Comparison of ENCODE assay signal across 1 cellular context in genomic region chr2:20179755-20180594, GRCh38.
TF ChIP-seq lines count a peak whose summit lies in the region.

No MANE protein-coding gene starts in this region.

TF ChIP-seq in HepG2, 621 proteins besides CTCF, POLR2A, EP300 and RAD21 (continued from another document and continues in another):
- TF ChIP-seq CC2D1A (CRISPR knock-in tag; IDR thresholded peaks at IDR 0.05) (no peak), CCAR2 (optimal IDR thresholded peaks at IDR 0.05; ENCODE audit: low read depth, low read length) (no peak), AHR (CRISPR knock-in tag; IDR thresholded peaks at IDR 0.05) (no peak), ARNTL (CRISPR knock-in tag; IDR thresholded peaks at IDR 0.05) (peak; percentile 14; the same call in 1 of the 2 replicates), ARID4A (CRISPR knock-in tag; IDR thresholded peaks at IDR 0.05; ENCODE audit: borderline replicate concordance) (peak; percentile 38; the same call in 1 of the 2 replicates), ZNF570 (CRISPR knock-in tag; IDR thresholded peaks at IDR 0.05; ENCODE audit: borderline replicate concordance) (no peak), ZNF143 (CRISPR knock-in tag; IDR thresholded peaks at IDR 0.05) (no peak), MEIS1 (CRISPR knock-in tag; IDR thresholded peaks at IDR 0.05; ENCODE audit: borderline replicate concordance) (no peak), DNMT1 (CRISPR knock-in tag; IDR thresholded peaks at IDR 0.05) (no peak), SNRNP70 (IDR thresholded peaks at IDR 0.05; ENCODE audit: low read depth, low read length) (no peak), ZNF354B (CRISPR knock-in tag; IDR thresholded peaks at IDR 0.05) (peak; percentile 89), NFIB (CRISPR knock-in tag; IDR thresholded peaks at IDR 0.05; ENCODE audit: borderline replicate concordance) (no peak), ZNF512B (CRISPR knock-in tag; IDR thresholded peaks at IDR 0.05; ENCODE audit: borderline replicate concordance) (no peak), ZNF34 (CRISPR knock-in tag; IDR thresholded peaks at IDR 0.05; ENCODE audit: borderline replicate concordance) (no peak), BRCA1 (CRISPR knock-in tag; IDR thresholded peaks at IDR 0.05) (no peak), CREB3 (CRISPR knock-in tag; IDR thresholded peaks at IDR 0.05) (no peak), BHLHE40 (IDR thresholded peaks at IDR 0.05; ENCODE audit: low read length) (0 out of 2 replicates have a peak, but pooled peaks have one; percentile 31), MED1 (CRISPR knock-in tag; IDR thresholded peaks at IDR 0.05) (peak; percentile 68), DMTF1 (CRISPR knock-in tag; IDR thresholded peaks at IDR 0.05) (no peak), ZKSCAN8 (CRISPR knock-in tag; IDR thresholded peaks at IDR 0.05; ENCODE audit: borderline replicate concordance) (no peak), ZFP36L2 (CRISPR knock-in tag; IDR thresholded peaks at IDR 0.05) (no peak), ZNF205 (CRISPR knock-in tag; IDR thresholded peaks at IDR 0.05) (0 out of 2 replicates have a peak, but pooled peaks have one; percentile 13), HCFC1 (IDR thresholded peaks at IDR 0.05; ENCODE audit: low read depth, low read length) (no peak), TFE3 (CRISPR knock-in tag; IDR thresholded peaks at IDR 0.05) (0 out of 2 replicates have a peak, but pooled peaks have one; percentile 47), IRF1 (CRISPR knock-in tag; IDR thresholded peaks at IDR 0.05; ENCODE audit: low read depth) (no peak), ZNF281 (CRISPR knock-in tag; IDR thresholded peaks at IDR 0.05; ENCODE audit: borderline replicate concordance) (peak; percentile 27; the same call in 1 of the 2 replicates), CEBPG (CRISPR knock-in tag; IDR thresholded peaks at IDR 0.05) (peak; percentile 83), NFRKB (IDR thresholded peaks at IDR 0.05) (no peak), ZFP36L1 (CRISPR knock-in tag; IDR thresholded peaks at IDR 0.05) (0 out of 2 replicates have a peak, but pooled peaks have one; percentile 11), NR2F1 (CRISPR knock-in tag; IDR thresholded peaks at IDR 0.05) (0 out of 4 replicates have a peak, but pooled peaks of 1 of the 2 experiments have one; percentile 7), SMC3 (IDR thresholded peaks at IDR 0.05; ENCODE audit: low read length) (no peak), SP2 (CRISPR knock-in tag; IDR thresholded peaks at IDR 0.05) (no peak)
- TF ChIP-seq, protein P1, sequence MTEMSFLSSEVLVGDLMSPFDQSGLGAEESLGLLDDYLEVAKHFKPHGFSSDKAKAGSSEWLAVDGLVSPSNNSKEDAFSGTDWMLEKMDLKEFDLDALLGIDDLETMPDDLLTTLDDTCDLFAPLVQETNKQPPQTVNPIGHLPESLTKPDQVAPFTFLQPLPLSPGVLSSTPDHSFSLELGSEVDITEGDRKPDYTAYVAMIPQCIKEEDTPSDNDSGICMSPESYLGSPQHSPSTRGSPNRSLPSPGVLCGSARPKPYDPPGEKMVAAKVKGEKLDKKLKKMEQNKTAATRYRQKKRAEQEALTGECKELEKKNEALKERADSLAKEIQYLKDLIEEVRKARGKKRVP (CRISPR knock-in tag; IDR thresholded peaks at IDR 0.05), result no peak
- TF ChIP-seq, protein P2, sequence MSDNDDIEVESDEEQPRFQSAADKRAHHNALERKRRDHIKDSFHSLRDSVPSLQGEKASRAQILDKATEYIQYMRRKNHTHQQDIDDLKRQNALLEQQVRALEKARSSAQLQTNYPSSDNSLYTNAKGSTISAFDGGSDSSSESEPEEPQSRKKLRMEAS (IDR thresholded peaks at IDR 0.05), result peak; percentile 81
- TF ChIP-seq, protein P3, sequence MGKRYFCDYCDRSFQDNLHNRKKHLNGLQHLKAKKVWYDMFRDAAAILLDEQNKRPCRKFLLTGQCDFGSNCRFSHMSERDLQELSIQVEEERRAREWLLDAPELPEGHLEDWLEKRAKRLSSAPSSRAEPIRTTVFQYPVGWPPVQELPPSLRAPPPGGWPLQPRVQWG (CRISPR knock-in tag; IDR thresholded peaks at IDR 0.05; ENCODE audit: borderline replicate concordance, low read depth), result no peak
- TF ChIP-seq, protein P4, sequence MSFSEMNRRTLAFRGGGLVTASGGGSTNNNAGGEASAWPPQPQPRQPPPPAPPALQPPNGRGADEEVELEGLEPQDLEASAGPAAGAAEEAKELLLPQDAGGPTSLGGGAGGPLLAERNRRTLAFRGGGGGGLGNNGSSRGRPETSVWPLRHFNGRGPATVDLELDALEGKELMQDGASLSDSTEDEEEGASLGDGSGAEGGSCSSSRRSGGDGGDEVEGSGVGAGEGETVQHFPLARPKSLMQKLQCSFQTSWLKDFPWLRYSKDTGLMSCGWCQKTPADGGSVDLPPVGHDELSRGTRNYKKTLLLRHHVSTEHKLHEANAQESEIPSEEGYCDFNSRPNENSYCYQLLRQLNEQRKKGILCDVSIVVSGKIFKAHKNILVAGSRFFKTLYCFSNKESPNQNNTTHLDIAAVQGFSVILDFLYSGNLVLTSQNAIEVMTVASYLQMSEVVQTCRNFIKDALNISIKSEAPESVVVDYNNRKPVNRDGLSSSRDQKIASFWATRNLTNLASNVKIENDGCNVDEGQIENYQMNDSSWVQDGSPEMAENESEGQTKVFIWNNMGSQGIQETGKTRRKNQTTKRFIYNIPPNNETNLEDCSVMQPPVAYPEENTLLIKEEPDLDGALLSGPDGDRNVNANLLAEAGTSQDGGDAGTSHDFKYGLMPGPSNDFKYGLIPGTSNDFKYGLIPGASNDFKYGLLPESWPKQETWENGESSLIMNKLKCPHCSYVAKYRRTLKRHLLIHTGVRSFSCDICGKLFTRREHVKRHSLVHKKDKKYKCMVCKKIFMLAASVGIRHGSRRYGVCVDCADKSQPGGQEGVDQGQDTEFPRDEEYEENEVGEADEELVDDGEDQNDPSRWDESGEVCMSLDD (CRISPR knock-in tag; IDR thresholded peaks at IDR 0.05; ENCODE audit: borderline replicate concordance), result 0 out of 2 replicates have a peak, but pooled peaks have one; percentile 25
